25 cellular contexts compared by ENCODE assay signal in genomic region chr18:8364385-8364784, GRCh38.
"Had no signal": no experiment of that assay in that cellular context is flagged by ENCODE, and none has a peak within 500 bp of the region (broad histone marks: within the 10 kb centered on the region; RNA-seq: fewer than 3 reads in every experiment).

No MANE protein-coding gene starts in this region.

- H3K27me3 ChIP-seq: ovary, sigmoid colon, tibial artery, upper lobe of right lung had no signal

- H3K9me3 ChIP-seq: lower lobe of right lung, neutrophil, ovary, sigmoid colon, spleen, suprapubic skin, thoracic aorta, tibial artery, upper lobe of right lung had no signal

- DNase-seq: hypothalamus; immature natural killer cell; kidney; lower lobe of right lung; mammary epithelial cell; mesenchymal stem cell; naive B cell; natural killer cell; nephron progenitor cell; occipital lobe; ovary; right cardiac atrium; sigmoid colon; small intestine; spleen; stimulated activated CD4-positive, alpha-beta T cell treated with anti-CD3 and anti-CD28 coated beads, Interleukin-4, amount 100 ng/mL, for 24 hours; stimulated activated naive CD4-positive, alpha-beta T cell; tibial artery; trophoblast cell; upper lobe of right lung had no signal

- ATAC-seq: lower lobe of right lung; natural killer cell; stimulated activated effector memory CD8-positive, alpha-beta T cell treated with anti-CD3 and anti-CD28 coated beads, Interleukin-12 subunit alpha, Interleukin-12 subunit beta, amount 100 ng/mL, for 72 hours; upper lobe of right lung had no signal

- H3K27ac ChIP-seq: lower lobe of right lung, neural progenitor cell, neutrophil, ovary, spleen, suprapubic skin, thoracic aorta, tibial artery, upper lobe of right lung had no signal

- H3K4me3 ChIP-seq: lower lobe of right lung, neural progenitor cell, ovary, sigmoid colon, spleen, suprapubic skin, thoracic aorta, tibial artery, upper lobe of right lung had no signal

- H3K36me3 ChIP-seq: lower lobe of right lung, neural progenitor cell, neutrophil, ovary, sigmoid colon, spleen, suprapubic skin, thoracic aorta, tibial artery, upper lobe of right lung had no signal
